8 cellular contexts compared by ENCODE assay signal in genomic region chr6:73732845-73733675, GRCh38. TPM values are rescaled to one million over a fixed set of nuclear protein-coding genes. Genes with fewer than 3 reads are reported as not detected.
A peak's percentile ranks its signal among the peaks of the same experiment; 100 is the strongest.
DNase-seq lines count a peak whose midpoint lies in the region; ATAC-seq and TF ChIP-seq lines count a peak whose summit lies in the region.

No MANE protein-coding gene starts in this region.

- H3K27ac ChIP-seq in lung (ENCODE audit: low read depth in 1 of 2, low read length in 1 of 2): no peak overlapping the region

- H3K4me3 ChIP-seq in AG10803 (ENCODE audit: low read length) (no peak overlapping the region), choroid plexus epithelial cell (ENCODE audit: low read depth, low read length) (no peak overlapping the region), lung (no peak overlapping the region)

- TF ChIP-seq CTCF in AG10803 (conservative IDR thresholded peaks at IDR 0.05; ENCODE audit: low read length) (peak; percentile 97), choroid plexus epithelial cell (conservative IDR thresholded peaks at IDR 0.05; ENCODE audit: low read depth, low read length) (peak; percentile 95), lung (IDR thresholded peaks at IDR 0.05; ENCODE audit: control extremely low read depth, extremely low read depth) (peak; percentile 74)

- DNase-seq in AG10803 (ENCODE audit: low read depth) (peak; percentile 76), NCI-H226 (peak; percentile 46), choroid plexus epithelial cell (ENCODE audit: low read depth) (peak; percentile 90), lung (ENCODE audit: low spot score) (peak; percentile 64)
- DNase-seq in activated CD4-positive, alpha-beta T cell treated with anti-CD3 and anti-CD28 coated beads for 24 hours (ENCODE audit: low read depth in 2 of 2): peak; percentile 51 to 62
- peak; percentile 47 for DNase-seq in stimulated activated CD8-positive, alpha-beta memory T cell treated with anti-CD3 and anti-CD28 coated beads, Interleukin-12 subunit alpha, Interleukin-12 subunit beta, amount 100 ng/mL, for 1 hour (ENCODE audit: low read depth)

- ATAC-seq in GM18858 (IDR thresholded peaks at IDR 0.05; ENCODE audit: unreplicated experiment) (peak; percentile 65), HG03064 (IDR thresholded peaks at IDR 0.05; ENCODE audit: low read depth, unreplicated experiment) (peak; percentile 80), lung (ENCODE audit: insufficient read depth, low FRiP score) (peak; percentile 62)

- no peaks in the 10 kb centered on the region for H3K9me3 ChIP-seq in lung (ENCODE audit: control insufficient read depth in 2 of 2, insufficient read depth in 1 of 2, low read length in 1 of 2)

- WGBS in lung, 2 donors: 65 to 75% methylated on average over 6 of the region's 6 CpGs

- H3K4me1 ChIP-seq in lung (ENCODE audit: control insufficient read depth in 2 of 2, insufficient read depth in 2 of 2, low read length in 2 of 2): peaks cover 0 to 3% of the 10 kb centered on the region in 2 donors

- H3K36me3 ChIP-seq in lung (ENCODE audit: control insufficient read depth in 2 of 2, insufficient read depth in 2 of 2, low read length in 2 of 2): no peaks in the 10 kb centered on the region

- no peaks in the 10 kb centered on the region for H3K27me3 ChIP-seq in lung (ENCODE audit: control insufficient read depth, insufficient read depth)

RNA-seq across cellular contexts. Expression of gene CD109, which starts 37.1 kb away (rescaled TPM):
- total RNA-seq in lung: 10 to 100 TPM; 21.2 to 48.5 TPM
- polyA plus RNA-seq in lung: 1 to 10 TPM; 2.1 to 2.3 TPM
